Comparison of ENCODE assay signal across 17 cellular contexts in the genomic region with DNA sequence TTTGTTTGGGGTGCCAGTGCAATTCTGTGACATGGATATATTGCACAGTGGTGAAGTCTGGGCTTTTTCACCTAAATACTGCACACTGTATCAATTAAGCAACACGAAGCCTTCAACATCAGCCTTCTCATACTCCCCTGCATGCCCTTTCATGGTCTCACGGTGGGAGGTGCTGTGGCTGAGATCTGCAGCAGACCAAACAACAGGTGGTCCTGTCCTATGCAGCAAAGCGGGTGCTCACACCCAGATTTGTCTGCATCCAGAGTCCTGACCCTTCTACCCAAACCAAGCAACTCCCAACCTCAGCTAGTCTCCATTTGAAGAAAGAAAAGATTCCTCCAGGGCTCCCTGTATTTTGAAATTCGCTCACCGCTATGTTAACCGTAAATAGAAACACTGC.
"Had no signal": no experiment of that assay in that cellular context is flagged by ENCODE, and none has a peak within 500 bp of the region (broad histone marks: within the 10 kb centered on the region; RNA-seq: fewer than 3 reads in every experiment).

No MANE protein-coding gene starts in this region.

- H3K9me3 Mint-ChIP-seq: activated naive CD4-positive, alpha-beta T cell treated with anti-CD3 and anti-CD28 coated beads, Interleukin-2, amount 10 ng/mL, durations not matched to agents 7 days and 5 days; activated T-helper 17 cell treated with anti-CD3 and anti-CD28 coated beads, Interleukin-2, amount 50 U/mL, for 72 hours had no signal

- H3K9me3 ChIP-seq: body of pancreas, left lung, psoas muscle had no signal

- DNase-seq: activated CD4-positive, alpha-beta T cell treated with anti-CD3 and anti-CD28 coated beads, Interleukin-2, amount 50 U/mL, for 48 hours; activated naive CD4-positive, alpha-beta T cell treated with anti-CD3 and anti-CD28 coated beads, Interleukin-2, amount 10 ng/mL, durations not matched to agents 7 days and 5 days; activated T-cell treated with anti-CD3 and anti-CD28 coated beads for 4 hours; body of pancreas; erythroblast; left lung; mammary epithelial cell; psoas muscle; stimulated activated CD4-positive, alpha-beta T cell treated with anti-CD3 and anti-CD28 coated beads, Interleukin-2, amount 100 ng/mL, for 48 hours; SW 1271 had no signal

- H3K27me3 ChIP-seq: body of pancreas, left lung had no signal

- H3K27ac Mint-ChIP-seq: activated naive CD4-positive, alpha-beta T cell treated with anti-CD3 and anti-CD28 coated beads, Interleukin-2, amount 10 ng/mL, durations not matched to agents 7 days and 5 days; activated T-helper 17 cell treated with anti-CD3 and anti-CD28 coated beads, Interleukin-2, amount 50 U/mL, for 72 hours had no signal

- H3K4me3 ChIP-seq: body of pancreas, left lung, psoas muscle, skin epidermis had no signal

- H3K4me3 Mint-ChIP-seq: activated naive CD4-positive, alpha-beta T cell treated with anti-CD3 and anti-CD28 coated beads, Interleukin-2, amount 10 ng/mL, durations not matched to agents 7 days and 5 days; activated T-helper 17 cell treated with anti-CD3 and anti-CD28 coated beads, Interleukin-2, amount 50 U/mL, for 72 hours had no signal

- FAIRE-seq: colon, endometrium, keratinocyte, TTC549 had no signal

- H3K27me3 Mint-ChIP-seq: activated naive CD4-positive, alpha-beta T cell treated with anti-CD3 and anti-CD28 coated beads, Interleukin-2, amount 10 ng/mL, durations not matched to agents 7 days and 5 days; activated T-helper 17 cell treated with anti-CD3 and anti-CD28 coated beads, Interleukin-2, amount 50 U/mL, for 72 hours had no signal

- H3K27ac ChIP-seq: body of pancreas, left lung, psoas muscle had no signal

- ATAC-seq: activated T-helper 17 cell treated with anti-CD3 and anti-CD28 coated beads, Interleukin-2, amount 50 U/mL, for 72 hours; body of pancreas; left lung; psoas muscle; right cardiac atrium had no signal
